In the genomic region with DNA sequence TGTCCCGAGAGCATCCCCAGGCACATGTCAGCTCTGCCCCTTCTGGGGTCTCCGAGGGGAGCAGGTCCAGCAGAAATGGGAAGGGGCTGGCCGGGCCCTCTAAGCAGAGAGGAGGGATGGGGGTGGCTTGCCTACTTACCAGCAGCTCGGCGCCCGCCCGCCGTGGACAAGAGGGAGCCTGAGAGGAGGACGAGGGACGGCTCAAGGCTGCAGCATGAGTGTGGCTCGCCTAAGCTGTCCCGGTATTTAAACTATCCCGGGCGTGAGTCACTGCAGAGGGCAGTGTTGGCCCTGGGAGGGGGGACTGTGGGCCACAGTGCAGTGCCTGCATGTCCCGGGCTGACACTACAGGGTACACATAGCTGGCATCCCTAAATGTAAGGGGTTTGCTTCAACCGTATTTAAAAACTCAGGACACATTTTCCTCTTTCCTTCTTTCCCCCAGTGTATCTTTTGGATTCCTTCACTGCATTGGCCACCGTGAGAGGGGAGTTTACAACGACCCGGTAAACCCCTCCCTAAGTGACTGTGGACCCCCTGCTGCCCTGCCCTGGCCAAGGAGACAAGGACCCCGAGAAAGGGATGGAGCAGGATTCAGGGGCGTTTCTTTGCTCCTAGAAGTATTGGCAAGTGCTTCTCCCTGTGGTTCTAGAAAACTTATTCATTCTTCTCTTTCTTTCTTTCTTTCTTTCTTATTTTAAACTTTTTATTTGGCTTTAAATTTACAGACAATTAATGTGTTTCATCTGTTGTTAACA, we compare ENCODE assay signal across 1 cellular context.
TF ChIP-seq lines count a peak whose summit lies in the region.

A gene (minus strand): TSS at position 222 of the 758 bp plus-strand sequence. CDS start 8,700 bp downstream, outside the sequence.

TF ChIP-seq in GM23338, 12 proteins besides CTCF, POLR2A, EP300 and RAD21:
- TF ChIP-seq, protein P1, sequence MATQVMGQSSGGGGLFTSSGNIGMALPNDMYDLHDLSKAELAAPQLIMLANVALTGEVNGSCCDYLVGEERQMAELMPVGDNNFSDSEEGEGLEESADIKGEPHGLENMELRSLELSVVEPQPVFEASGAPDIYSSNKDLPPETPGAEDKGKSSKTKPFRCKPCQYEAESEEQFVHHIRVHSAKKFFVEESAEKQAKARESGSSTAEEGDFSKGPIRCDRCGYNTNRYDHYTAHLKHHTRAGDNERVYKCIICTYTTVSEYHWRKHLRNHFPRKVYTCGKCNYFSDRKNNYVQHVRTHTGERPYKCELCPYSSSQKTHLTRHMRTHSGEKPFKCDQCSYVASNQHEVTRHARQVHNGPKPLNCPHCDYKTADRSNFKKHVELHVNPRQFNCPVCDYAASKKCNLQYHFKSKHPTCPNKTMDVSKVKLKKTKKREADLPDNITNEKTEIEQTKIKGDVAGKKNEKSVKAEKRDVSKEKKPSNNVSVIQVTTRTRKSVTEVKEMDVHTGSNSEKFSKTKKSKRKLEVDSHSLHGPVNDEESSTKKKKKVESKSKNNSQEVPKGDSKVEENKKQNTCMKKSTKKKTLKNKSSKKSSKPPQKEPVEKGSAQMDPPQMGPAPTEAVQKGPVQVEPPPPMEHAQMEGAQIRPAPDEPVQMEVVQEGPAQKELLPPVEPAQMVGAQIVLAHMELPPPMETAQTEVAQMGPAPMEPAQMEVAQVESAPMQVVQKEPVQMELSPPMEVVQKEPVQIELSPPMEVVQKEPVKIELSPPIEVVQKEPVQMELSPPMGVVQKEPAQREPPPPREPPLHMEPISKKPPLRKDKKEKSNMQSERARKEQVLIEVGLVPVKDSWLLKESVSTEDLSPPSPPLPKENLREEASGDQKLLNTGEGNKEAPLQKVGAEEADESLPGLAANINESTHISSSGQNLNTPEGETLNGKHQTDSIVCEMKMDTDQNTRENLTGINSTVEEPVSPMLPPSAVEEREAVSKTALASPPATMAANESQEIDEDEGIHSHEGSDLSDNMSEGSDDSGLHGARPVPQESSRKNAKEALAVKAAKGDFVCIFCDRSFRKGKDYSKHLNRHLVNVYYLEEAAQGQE (IDR thresholded peaks at IDR 0.05; ENCODE audit: unreplicated experiment) = no peak
- TF ChIP-seq, protein P2, sequence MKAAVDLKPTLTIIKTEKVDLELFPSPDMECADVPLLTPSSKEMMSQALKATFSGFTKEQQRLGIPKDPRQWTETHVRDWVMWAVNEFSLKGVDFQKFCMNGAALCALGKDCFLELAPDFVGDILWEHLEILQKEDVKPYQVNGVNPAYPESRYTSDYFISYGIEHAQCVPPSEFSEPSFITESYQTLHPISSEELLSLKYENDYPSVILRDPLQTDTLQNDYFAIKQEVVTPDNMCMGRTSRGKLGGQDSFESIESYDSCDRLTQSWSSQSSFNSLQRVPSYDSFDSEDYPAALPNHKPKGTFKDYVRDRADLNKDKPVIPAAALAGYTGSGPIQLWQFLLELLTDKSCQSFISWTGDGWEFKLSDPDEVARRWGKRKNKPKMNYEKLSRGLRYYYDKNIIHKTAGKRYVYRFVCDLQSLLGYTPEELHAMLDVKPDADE (IDR thresholded peaks at IDR 0.05) = no peak
- TF ChIP-seq STAT1 (IDR thresholded peaks at IDR 0.05; ENCODE audit: unreplicated experiment) (no peak), NANOG (IDR thresholded peaks at IDR 0.05; ENCODE audit: borderline replicate concordance) (no peak), JUNB (IDR thresholded peaks at IDR 0.05; ENCODE audit: unreplicated experiment) (no peak), CREB1 (CRISPR knock-in tag; IDR thresholded peaks at IDR 0.05; ENCODE audit: low read depth) (no peak), EZH2phosphoT487 (IDR thresholded peaks at IDR 0.05; ENCODE audit: unreplicated experiment) (no peak), POLR2AphosphoS5 (IDR thresholded peaks at IDR 0.05; ENCODE audit: low read depth) (no peak), ZNF114 (CRISPR knock-in tag; IDR thresholded peaks at IDR 0.05) (no peak), ZNF331 (CRISPR knock-in tag; IDR thresholded peaks at IDR 0.05; ENCODE audit: low read depth) (no peak), EZH2 (IDR thresholded peaks at IDR 0.05; ENCODE audit: low read depth, unreplicated experiment) (no peak)
- TF ChIP-seq, protein P3, sequence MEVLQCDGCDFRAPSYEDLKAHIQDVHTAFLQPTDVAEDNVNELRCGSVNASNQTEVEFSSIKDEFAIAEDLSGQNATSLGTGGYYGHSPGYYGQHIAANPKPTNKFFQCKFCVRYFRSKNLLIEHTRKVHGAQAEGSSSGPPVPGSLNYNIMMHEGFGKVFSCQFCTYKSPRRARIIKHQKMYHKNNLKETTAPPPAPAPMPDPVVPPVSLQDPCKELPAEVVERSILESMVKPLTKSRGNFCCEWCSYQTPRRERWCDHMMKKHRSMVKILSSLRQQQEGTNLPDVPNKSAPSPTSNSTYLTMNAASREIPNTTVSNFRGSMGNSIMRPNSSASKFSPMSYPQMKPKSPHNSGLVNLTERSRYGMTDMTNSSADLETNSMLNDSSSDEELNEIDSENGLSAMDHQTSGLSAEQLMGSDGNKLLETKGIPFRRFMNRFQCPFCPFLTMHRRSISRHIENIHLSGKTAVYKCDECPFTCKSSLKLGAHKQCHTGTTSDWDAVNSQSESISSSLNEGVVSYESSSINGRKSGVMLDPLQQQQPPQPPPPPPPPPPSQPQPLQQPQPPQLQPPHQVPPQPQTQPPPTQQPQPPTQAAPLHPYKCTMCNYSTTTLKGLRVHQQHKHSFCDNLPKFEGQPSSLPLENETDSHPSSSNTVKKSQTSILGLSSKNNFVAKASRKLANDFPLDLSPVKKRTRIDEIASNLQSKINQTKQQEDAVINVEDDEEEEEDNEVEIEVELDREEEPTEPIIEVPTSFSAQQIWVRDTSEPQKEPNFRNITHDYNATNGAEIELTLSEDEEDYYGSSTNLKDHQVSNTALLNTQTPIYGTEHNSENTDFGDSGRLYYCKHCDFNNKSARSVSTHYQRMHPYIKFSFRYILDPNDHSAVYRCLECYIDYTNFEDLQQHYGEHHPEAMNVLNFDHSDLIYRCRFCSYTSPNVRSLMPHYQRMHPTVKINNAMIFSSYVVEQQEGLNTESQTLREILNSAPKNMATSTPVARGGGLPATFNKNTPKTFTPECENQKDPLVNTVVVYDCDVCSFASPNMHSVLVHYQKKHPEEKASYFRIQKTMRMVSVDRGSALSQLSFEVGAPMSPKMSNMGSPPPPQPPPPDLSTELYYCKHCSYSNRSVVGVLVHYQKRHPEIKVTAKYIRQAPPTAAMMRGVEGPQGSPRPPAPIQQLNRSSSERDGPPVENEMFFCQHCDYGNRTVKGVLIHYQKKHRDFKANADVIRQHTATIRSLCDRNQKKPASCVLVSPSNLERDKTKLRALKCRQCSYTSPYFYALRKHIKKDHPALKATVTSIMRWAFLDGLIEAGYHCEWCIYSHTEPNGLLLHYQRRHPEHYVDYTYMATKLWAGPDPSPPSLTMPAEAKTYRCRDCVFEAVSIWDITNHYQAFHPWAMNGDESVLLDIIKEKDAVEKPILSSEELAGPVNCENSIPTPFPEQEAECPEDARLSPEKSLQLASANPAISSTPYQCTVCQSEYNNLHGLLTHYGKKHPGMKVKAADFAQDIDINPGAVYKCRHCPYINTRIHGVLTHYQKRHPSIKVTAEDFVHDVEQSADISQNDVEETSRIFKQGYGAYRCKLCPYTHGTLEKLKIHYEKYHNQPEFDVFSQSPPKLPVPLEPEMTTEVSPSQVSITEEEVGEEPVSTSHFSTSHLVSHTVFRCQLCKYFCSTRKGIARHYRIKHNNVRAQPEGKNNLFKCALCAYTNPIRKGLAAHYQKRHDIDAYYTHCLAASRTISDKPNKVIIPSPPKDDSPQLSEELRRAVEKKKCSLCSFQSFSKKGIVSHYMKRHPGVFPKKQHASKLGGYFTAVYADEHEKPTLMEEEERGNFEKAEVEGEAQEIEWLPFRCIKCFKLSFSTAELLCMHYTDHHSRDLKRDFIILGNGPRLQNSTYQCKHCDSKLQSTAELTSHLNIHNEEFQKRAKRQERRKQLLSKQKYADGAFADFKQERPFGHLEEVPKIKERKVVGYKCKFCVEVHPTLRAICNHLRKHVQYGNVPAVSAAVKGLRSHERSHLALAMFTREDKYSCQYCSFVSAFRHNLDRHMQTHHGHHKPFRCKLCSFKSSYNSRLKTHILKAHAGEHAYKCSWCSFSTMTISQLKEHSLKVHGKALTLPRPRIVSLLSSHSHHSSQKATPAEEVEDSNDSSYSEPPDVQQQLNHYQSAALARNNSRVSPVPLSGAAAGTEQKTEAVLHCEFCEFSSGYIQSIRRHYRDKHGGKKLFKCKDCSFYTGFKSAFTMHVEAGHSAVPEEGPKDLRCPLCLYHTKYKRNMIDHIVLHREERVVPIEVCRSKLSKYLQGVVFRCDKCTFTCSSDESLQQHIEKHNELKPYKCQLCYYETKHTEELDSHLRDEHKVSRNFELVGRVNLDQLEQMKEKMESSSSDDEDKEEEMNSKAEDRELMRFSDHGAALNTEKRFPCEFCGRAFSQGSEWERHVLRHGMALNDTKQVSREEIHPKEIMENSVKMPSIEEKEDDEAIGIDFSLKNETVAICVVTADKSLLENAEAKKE (CRISPR knock-in tag; IDR thresholded peaks at IDR 0.05) = no peak
